7 cellular contexts compared by ENCODE assay signal in genomic region chr19:52170304-52170703, GRCh38. TPM values are rescaled to one million over a fixed set of nuclear protein-coding genes. Genes with fewer than 3 reads are reported as not detected.
DNase-seq lines count a peak whose midpoint lies in the region; ATAC-seq, FAIRE-seq and TF ChIP-seq lines count a peak whose summit lies in the region.

No MANE protein-coding gene starts in this region.

- H3K4me1 Mint-ChIP-seq in activated naive CD8-positive, alpha-beta T cell treated with anti-CD3 and anti-CD28 coated beads, Interleukin-2, amount 50 U/mL, for 24 hours = peaks cover 34% of the 10 kb centered on the region

- H3K4me3 Mint-ChIP-seq in activated naive CD8-positive, alpha-beta T cell treated with anti-CD3 and anti-CD28 coated beads, Interleukin-2, amount 50 U/mL, for 24 hours = peak overlapping the region; percentile 97

- no peaks in the 10 kb centered on the region for H3K9me3 ChIP-seq in HUES64 (ENCODE audit: insufficient read depth, low read depth, low read length)
- no peaks in the 10 kb centered on the region for H3K9me3 ChIP-seq in keratinocyte (ENCODE audit: control insufficient read depth, low read depth, low read length)
- H3K9me3 ChIP-seq in stomach = no peaks in the 10 kb centered on the region

- H3K4me3 ChIP-seq in HUES64 (ENCODE audit: low read length) (peak overlapping the region; percentile 95), keratinocyte (ENCODE audit: control insufficient read depth in 2 of 3, extremely low read depth in 1 of 3, insufficient read depth in 2 of 3, low read depth in 1 of 3, low read length in 3 of 3) (peak overlapping the region; percentile 86 to 98 (median 97)), stomach (peak overlapping the region; percentile 72 to 85 (median 80))

- TF ChIP-seq CTCF in keratinocyte (optimal IDR thresholded peaks at IDR 0.05 in 1 of 3, IDR thresholded peaks at IDR 0.05 in 1 of 3, conservative IDR thresholded peaks at IDR 0.05 in 1 of 3; ENCODE audit: extremely low read depth in 1 of 3, insufficient read depth in 2 of 3, low read length in 3 of 3) = no peak
- TF ChIP-seq CTCF in stomach (IDR thresholded peaks at IDR 0.05) = no peak

- peaks cover 18% of the 10 kb centered on the region for H3K9me3 Mint-ChIP-seq in activated naive CD8-positive, alpha-beta T cell treated with anti-CD3 and anti-CD28 coated beads, Interleukin-2, amount 50 U/mL, for 24 hours

- peak overlapping the region; percentile 97 for H2AFZ ChIP-seq in keratinocyte (ENCODE audit: control insufficient read depth, low read length)

- H3K4me1 ChIP-seq in HUES64 (ENCODE audit: insufficient read depth, low read length) = peaks cover 6% of the 10 kb centered on the region; the same call in 1 of the 2 replicates
- peaks cover 3% of the 10 kb centered on the region for H3K4me1 ChIP-seq in keratinocyte (ENCODE audit: control insufficient read depth, extremely low read depth, insufficient read depth, low read length)
- H3K4me1 ChIP-seq in stomach = peaks cover 12 to 26% (median 18%) of the 10 kb centered on the region in 4 donors

- peak overlapping the region; percentile 94 for H3K4me2 ChIP-seq in keratinocyte (ENCODE audit: control insufficient read depth, extremely low read depth, insufficient read depth, low read depth, low read length)

- peaks cover 6% of the 10 kb centered on the region for H3K79me2 ChIP-seq in keratinocyte (ENCODE audit: control insufficient read depth, insufficient read depth, low read length)

- WGBS in HUES64 = 19% methylated on average over 5 of the region's 5 CpGs
- 0 to 9% (median 6%) methylated on average over 5 of the region's 5 CpGs for WGBS in stomach, 5 donors

- dilution Hi-C loops in keratinocyte (cut with MboI; ENCODE audit: extremely low pct_ligation_motif_present, low sequenced_read_pairs) = no loop called here

- H4K20me1 ChIP-seq in keratinocyte (ENCODE audit: control insufficient read depth, extremely low read depth, insufficient read depth, low read length) = no peaks in the 10 kb centered on the region

- ATAC-seq in activated naive CD8-positive, alpha-beta T cell treated with anti-CD3 and anti-CD28 coated beads, Interleukin-2, amount 50 U/mL, for 24 hours = no peak
- no peak for ATAC-seq in HG02938 (IDR thresholded peaks at IDR 0.05; ENCODE audit: unreplicated experiment)

- H3K27ac ChIP-seq in HUES64 (ENCODE audit: low read depth, low read length) (no peak overlapping the region), keratinocyte (ENCODE audit: control insufficient read depth, insufficient read depth, low read length) (no peak overlapping the region), stomach (peak overlapping the region in 4 of 5 donors; percentile 82 to 91 (median 89))

- no peak for TF ChIP-seq POLR2A in stomach (IDR thresholded peaks at IDR 0.05)

- H3K27me3 ChIP-seq in HUES64 (ENCODE audit: insufficient read depth, low read length) = peaks cover 7% of the 10 kb centered on the region; the same call in 1 of the 2 replicates
- H3K27me3 ChIP-seq in keratinocyte (ENCODE audit: control insufficient read depth, extremely low read depth, insufficient read depth, low read length) = no peaks in the 10 kb centered on the region
- no peaks in the 10 kb centered on the region for H3K27me3 ChIP-seq in stomach

- TF ChIP-seq EP300 in stomach (IDR thresholded peaks at IDR 0.05) = no peak

- intact Hi-C loops in stomach (cut with DNase I; ENCODE audit: low total_unique reads) = no loop called here

- peak overlapping the region; percentile 93 for H3K27ac Mint-ChIP-seq in activated naive CD8-positive, alpha-beta T cell treated with anti-CD3 and anti-CD28 coated beads, Interleukin-2, amount 50 U/mL, for 24 hours

- H3K9me1 ChIP-seq in keratinocyte (ENCODE audit: control insufficient read depth, extremely low read depth, insufficient read depth, low read length) = no peaks in the 10 kb centered on the region

- no peak for DNase-seq in activated naive CD8-positive, alpha-beta T cell treated with anti-CD3 and anti-CD28 coated beads, Interleukin-2, amount 50 U/mL, for 24 hours
- DNase-seq in keratinocyte (ENCODE audit: low read depth, low spot score) = no peak
- no peak for DNase-seq in stomach
- DNase-seq in NCI-H2107 (lab: John Stamatoyannopoulos, UW) = no peak
- DNase-seq in putamen (ENCODE audit: low spot score) = no peak

- H3K36me3 Mint-ChIP-seq in activated naive CD8-positive, alpha-beta T cell treated with anti-CD3 and anti-CD28 coated beads, Interleukin-2, amount 50 U/mL, for 24 hours (ENCODE audit: low read depth) = peaks cover 43% of the 10 kb centered on the region

- H3K27me3 Mint-ChIP-seq in activated naive CD8-positive, alpha-beta T cell treated with anti-CD3 and anti-CD28 coated beads, Interleukin-2, amount 50 U/mL, for 24 hours = no peaks in the 10 kb centered on the region

- FAIRE-seq in keratinocyte (lab: Jason Lieb, UNC) = no peak

- H3K9ac ChIP-seq in HUES64 (ENCODE audit: low read depth, low read length) (peak overlapping the region; percentile 75; the same call in 1 of the 2 replicates), keratinocyte (ENCODE audit: control insufficient read depth, extremely low read depth, insufficient read depth, low read length) (peak overlapping the region; percentile 93)

- H3K36me3 ChIP-seq in HUES64 (ENCODE audit: insufficient read depth, low read length) = peaks cover 27% of the 10 kb centered on the region
- H3K36me3 ChIP-seq in keratinocyte (ENCODE audit: control insufficient read depth in 2 of 2, extremely low read depth in 1 of 2, insufficient read depth in 2 of 2, low read length in 2 of 2) = peaks cover 4 to 8% of the 10 kb centered on the region in 2 experiments
- H3K36me3 ChIP-seq in stomach = peaks cover 9 to 43% (median 39%) of the 10 kb centered on the region in 4 donors

RNA-seq across cellular contexts. Expression of gene ZNF836, which starts 1.1 kb away (rescaled TPM):
- 5.7 TPM for polyA plus RNA-seq in HUES64 (2013, experiment 1 of 2)
- polyA plus RNA-seq in HUES64 (2013, experiment 2 of 2) = 6.5 TPM
- polyA plus RNA-seq in keratinocyte (3.3 to 5.0 TPM (median 3.8 TPM) in 3 replicates), stomach (1 to 10 TPM; 3.2 to 4.5 (median 3.4) TPM)
- polyA plus RNA-seq in keratinocyte (2011; ENCODE audit: low read depth) = 2.8 TPM
- 3.3 and 4.4 TPM in 2 replicates for polyA plus RNA-seq in keratinocyte (2011; cell fraction: cytosol; rRNA removed)
- polyA plus RNA-seq in keratinocyte (2011; cell fraction: nucleus; rRNA removed) = 7.9 and 9.8 TPM in 2 replicates
- 7.0 and 13.3 TPM in 2 replicates for polyA plus RNA-seq in keratinocyte (2012; ENCODE audit: low replicate concordance)
- polyA minus RNA-seq in keratinocyte = 5.6 to 11.5 TPM (median 6.5 TPM) in 3 replicates
- polyA minus RNA-seq in keratinocyte (2011; cell fraction: cytosol; rRNA and poly(A)+ RNA removed) = 1.9 TPM
- 5.8 and 10.9 TPM in 2 replicates for polyA minus RNA-seq in keratinocyte (2011; cell fraction: nucleus; rRNA and poly(A)+ RNA removed)
- 10 to 100 TPM in 2 of 5 donors, 1 to 10 TPM in 3; 1.3 to 17.7 (median 4.1) TPM for total RNA-seq in stomach

RNA-seq across cellular contexts. Expression of gene PPP2R1A, which starts 19.5 kb away (rescaled TPM):
- 217 TPM for polyA plus RNA-seq in HUES64 (2013, experiment 1 of 2)
- 237 TPM for polyA plus RNA-seq in HUES64 (2013, experiment 2 of 2)
- polyA plus RNA-seq in keratinocyte (130 to 187 TPM (median 179 TPM) in 3 replicates), stomach (100 to 1,000 TPM in 2 of 3 donors, 10 to 100 TPM in 1; 98.7 to 146 (median 109) TPM)
- 55.5 TPM for polyA plus RNA-seq in keratinocyte (2011; ENCODE audit: low read depth)
- polyA plus RNA-seq in keratinocyte (2011; cell fraction: cytosol; rRNA removed) = 165 and 249 TPM in 2 replicates
- 149 and 202 TPM in 2 replicates for polyA plus RNA-seq in keratinocyte (2011; cell fraction: nucleus; rRNA removed)
- polyA plus RNA-seq in keratinocyte (2012; ENCODE audit: low replicate concordance) = 236 and 289 TPM in 2 replicates
- 329 to 421 TPM (median 419 TPM) in 3 replicates for polyA minus RNA-seq in keratinocyte
- 375 TPM for polyA minus RNA-seq in keratinocyte (2011; cell fraction: cytosol; rRNA and poly(A)+ RNA removed)
- 123 and 191 TPM in 2 replicates for polyA minus RNA-seq in keratinocyte (2011; cell fraction: nucleus; rRNA and poly(A)+ RNA removed)
- total RNA-seq in stomach = 100 to 1,000 TPM in 4 of 5 donors, 10 to 100 TPM in 1; 73.3 to 272 (median 192) TPM

RNA-seq across cellular contexts. Expression of gene ZNF616, which starts 30.6 kb away (rescaled TPM):
- 12.8 TPM for polyA plus RNA-seq in HUES64 (2013, experiment 1 of 2)
- polyA plus RNA-seq in HUES64 (2013, experiment 2 of 2) = 13.2 TPM
- polyA plus RNA-seq in keratinocyte (5.6 to 7.6 TPM (median 6.6 TPM) in 3 replicates), stomach (1 to 10 TPM; 1.7 to 2.0 (median 1.7) TPM)
- polyA plus RNA-seq in keratinocyte (2011; ENCODE audit: low read depth) = 9.5 TPM
- 2.6 and 6.1 TPM in 2 replicates for polyA plus RNA-seq in keratinocyte (2011; cell fraction: cytosol; rRNA removed)
- polyA plus RNA-seq in keratinocyte (2011; cell fraction: nucleus; rRNA removed) = 8.2 and 13.2 TPM in 2 replicates
- polyA plus RNA-seq in keratinocyte (2012; ENCODE audit: low replicate concordance) = 7.7 and 10.4 TPM in 2 replicates
- polyA minus RNA-seq in keratinocyte = 4.7 to 17.7 TPM (median 9.6 TPM) in 3 replicates
- polyA minus RNA-seq in keratinocyte (2011; cell fraction: cytosol; rRNA and poly(A)+ RNA removed) = 5.4 TPM
- polyA minus RNA-seq in keratinocyte (2011; cell fraction: nucleus; rRNA and poly(A)+ RNA removed) = 8.2 and 18.3 TPM in 2 replicates
- 10 to 100 TPM in 1 of 5 donors, 1 to 10 TPM in 3, under 1 TPM in 1; 0.29 to 23.3 (median 7.2) TPM for total RNA-seq in stomach

Comparison
In these comparisons a context has a peak if more than half of its experiments do, and no peak if none do; other contexts are left out.
1. H3K27ac ChIP-seq: peak in stomach (4 of 5); none in HUES64 (single experiment) and keratinocyte (single experiment).
2. Peak in every context shown above with its lines, with median percentiles within 50 percentile points of each other: H3K4me3 ChIP-seq.